Comparison of ENCODE assay signal across 8 cellular contexts in the genomic region with DNA sequence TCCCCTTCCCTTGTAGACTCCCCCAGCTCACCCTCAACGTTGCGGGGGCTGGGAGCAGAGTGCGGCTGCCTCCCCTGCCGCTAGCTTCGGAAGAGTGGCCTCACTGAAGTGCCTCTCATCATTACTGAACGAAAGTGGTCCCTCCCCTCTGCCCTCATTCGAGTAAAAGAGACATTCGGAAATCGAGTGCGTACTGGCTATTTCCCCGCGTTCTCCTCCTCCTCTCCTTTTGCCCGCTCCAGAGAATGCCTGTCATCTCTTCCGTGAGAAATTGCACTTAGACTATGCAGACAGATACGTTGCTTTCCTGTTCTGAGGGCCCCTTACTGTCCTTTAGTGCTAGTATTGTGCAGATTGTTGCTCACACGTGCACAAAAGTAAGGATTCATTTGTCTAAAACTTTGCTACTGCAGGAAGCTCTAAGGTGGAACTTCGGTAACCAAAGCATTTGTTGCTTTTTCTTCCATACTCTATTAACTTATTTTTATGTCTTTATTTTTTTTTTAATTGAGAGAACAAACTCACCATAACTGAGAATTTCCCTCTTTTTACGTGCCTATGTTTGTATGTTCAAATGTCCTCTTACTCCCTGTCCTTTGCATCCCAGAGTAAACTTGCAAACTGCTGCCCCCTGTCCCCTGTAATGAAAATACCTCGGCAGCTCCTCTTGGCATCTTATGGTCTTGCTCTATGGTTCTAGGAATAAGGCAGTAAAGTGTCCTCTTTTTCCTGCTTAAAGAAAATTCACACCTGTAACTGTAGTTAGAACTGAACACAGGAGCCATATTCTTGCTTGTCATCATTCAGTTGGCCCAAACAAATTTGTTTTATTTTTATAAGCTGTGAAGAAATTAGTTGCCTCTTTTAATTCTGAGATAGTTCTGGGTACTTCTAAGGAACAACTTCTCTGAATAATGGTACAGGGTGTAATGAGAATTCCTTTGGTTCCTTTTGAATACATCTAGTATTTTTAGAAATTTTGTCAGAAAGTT. TPM values are rescaled to one million over a fixed set of nuclear protein-coding genes. Genes with fewer than 3 reads are reported as not detected.
DNase-seq lines count a peak whose midpoint lies in the region; ATAC-seq, FAIRE-seq and TF ChIP-seq lines count a peak whose summit lies in the region.

No MANE protein-coding gene starts in this region.

- ATAC-seq in HG02642 (IDR thresholded peaks at IDR 0.05; ENCODE audit: poor library complexity, unreplicated experiment), result peak; percentile 39
- ATAC-seq in stimulated activated effector memory CD8-positive, alpha-beta T cell treated with anti-CD3 and anti-CD28 coated beads, Interleukin-12 subunit alpha, Interleukin-12 subunit beta, amount 100 ng/mL, for 72 hours, result peak; percentile 65

- peak; percentile 43 for DNase-seq in GM10248 (ENCODE audit: extremely low spot score)
- DNase-seq in NCI-H1092 treated with DMSO at 0.1 percent for 48 hours (lab: John Stamatoyannopoulos, UW), result peak; percentile 85
- DNase-seq in T follicular helper cell (ENCODE audit: low read depth), result peak; percentile 25
- DNase-seq in chondrocyte (ENCODE audit: low spot score), result no peak
- DNase-seq in kidney tubule cell (ENCODE audit: low spot score), result peak; percentile 65
- no peak for DNase-seq in stimulated activated effector memory CD8-positive, alpha-beta T cell treated with anti-CD3 and anti-CD28 coated beads, Interleukin-12 subunit alpha, Interleukin-12 subunit beta, amount 100 ng/mL, for 72 hours (ENCODE audit: low spot score in 2 of 2)

- peak overlapping the region; percentile 82 for H3K4me3 Mint-ChIP-seq in chondrocyte (ENCODE audit: unreplicated experiment)
- peak overlapping the region; percentile 94 for H3K4me3 Mint-ChIP-seq in stimulated activated effector memory CD8-positive, alpha-beta T cell treated with anti-CD3 and anti-CD28 coated beads, Interleukin-12 subunit alpha, Interleukin-12 subunit beta, amount 100 ng/mL, for 72 hours

- peak; percentile 94 for FAIRE-seq in A204.1 (lab: Jason Lieb, UNC)

- peaks cover 1% of the 10 kb centered on the region for H3K9me3 Mint-ChIP-seq in chondrocyte (ENCODE audit: low read depth)
- H3K9me3 Mint-ChIP-seq in stimulated activated effector memory CD8-positive, alpha-beta T cell treated with anti-CD3 and anti-CD28 coated beads, Interleukin-12 subunit alpha, Interleukin-12 subunit beta, amount 100 ng/mL, for 72 hours, result no peaks in the 10 kb centered on the region

- H3K4me1 Mint-ChIP-seq in chondrocyte (ENCODE audit: low read depth), result peaks cover 30% of the 10 kb centered on the region
- peaks cover 21% of the 10 kb centered on the region for H3K4me1 Mint-ChIP-seq in stimulated activated effector memory CD8-positive, alpha-beta T cell treated with anti-CD3 and anti-CD28 coated beads, Interleukin-12 subunit alpha, Interleukin-12 subunit beta, amount 100 ng/mL, for 72 hours

- TF ChIP-seq CTCF in GM10248 (IDR thresholded peaks at IDR 0.05; ENCODE audit: control extremely low read depth, extremely low read depth, low read depth, missing control alignments) (peak; percentile 64), chondrocyte (IDR thresholded peaks at IDR 0.05) (peak; percentile 86)

- no peaks in the 10 kb centered on the region for H3K27me3 Mint-ChIP-seq in chondrocyte (ENCODE audit: low read depth)

- H3K36me3 Mint-ChIP-seq in chondrocyte (ENCODE audit: low read depth), result no peaks in the 10 kb centered on the region
- H3K36me3 Mint-ChIP-seq in stimulated activated effector memory CD8-positive, alpha-beta T cell treated with anti-CD3 and anti-CD28 coated beads, Interleukin-12 subunit alpha, Interleukin-12 subunit beta, amount 100 ng/mL, for 72 hours, result peaks cover 19% of the 10 kb centered on the region

- H3K27ac Mint-ChIP-seq in chondrocyte (ENCODE audit: unreplicated experiment), result peak overlapping the region; percentile 89
- H3K27ac Mint-ChIP-seq in stimulated activated effector memory CD8-positive, alpha-beta T cell treated with anti-CD3 and anti-CD28 coated beads, Interleukin-12 subunit alpha, Interleukin-12 subunit beta, amount 100 ng/mL, for 72 hours, result peak overlapping the region; percentile 96

- CTCF ChIA-PET in GM10248 (lab: Yijun Ruan, JAX), result interaction anchor here (1.0 to 4.3 kb wide), 20 partner anchors 10 to 378 kb away, joined by 3 to 23 read pairs (median 4); no protein-coding TSS in a partner anchor

- POLR2A ChIA-PET in GM10248 (lab: Yijun Ruan, JAX), result no interaction called here

RNA-seq across cellular contexts. Expression of a gene that starts 1.1 kb away (rescaled TPM):
- 25.5 to 34.1 TPM (median 33.2 TPM) in 3 replicates for total RNA-seq in chondrocyte

Comparison
In these comparisons a context has a peak if more than half of its experiments do, and no peak if none do; other contexts are left out.
1. DNase-seq: peak in GM10248 (single experiment), NCI-H1092 treated with DMSO at 0.1 percent for 48 hours (single experiment), T follicular helper cell (single experiment) and kidney tubule cell (single experiment); none in chondrocyte (single experiment) and stimulated activated effector memory CD8-positive, alpha-beta T cell treated with anti-CD3 and anti-CD28 coated beads, Interleukin-12 subunit alpha, Interleukin-12 subunit beta, amount 100 ng/mL, for 72 hours (0 of 2).